Comparison of ENCODE assay signal across 7 cellular contexts in genomic region chr3:196193037-196193737, GRCh38. TPM values are rescaled to one million over a fixed set of nuclear protein-coding genes. Genes with fewer than 3 reads are reported as not detected.
A peak's percentile ranks its signal among the peaks of the same experiment; 100 is the strongest.
DNase-seq lines count a peak whose midpoint lies in the region; ATAC-seq, FAIRE-seq and TF ChIP-seq lines count a peak whose summit lies in the region.

No MANE protein-coding gene starts in this region.

- H3K4me1 Mint-ChIP-seq in CD8-positive, alpha-beta memory T cell, result peaks cover 16 to 41% (median 36%) of the 10 kb centered on the region in 3 donors
- H3K4me1 Mint-ChIP-seq in neural progenitor cell, result peaks cover 12% of the 10 kb centered on the region

- peaks cover 0 to 2% of the 10 kb centered on the region in 2 donors for H3K27me3 Mint-ChIP-seq in CD8-positive, alpha-beta memory T cell
- H3K27me3 Mint-ChIP-seq in neural progenitor cell (ENCODE audit: insufficient read depth, low read depth), result peaks cover 4% of the 10 kb centered on the region

- H3K9me3 Mint-ChIP-seq in CD8-positive, alpha-beta memory T cell, result no peaks in the 10 kb centered on the region
- H3K9me3 Mint-ChIP-seq in neural progenitor cell, result no peaks in the 10 kb centered on the region

- H3K9me3 ChIP-seq in CD8-positive, alpha-beta memory T cell (ENCODE audit: low read length), result no peaks in the 10 kb centered on the region
- H3K9me3 ChIP-seq in GM12878 (replicated peaks; ENCODE audit: control insufficient read depth, insufficient read depth, low read length) (no peaks in the 10 kb centered on the region), neural progenitor cell (ENCODE audit: low read depth) (no peaks in the 10 kb centered on the region), adrenal gland (replicated peaks in 1 of 3) (no peaks in the 10 kb centered on the region), aorta (ENCODE audit: control insufficient read depth, low read length) (no peaks in the 10 kb centered on the region)

- peak overlapping the region; percentile 67 for H3K4me2 ChIP-seq in GM12878 (ENCODE audit: control insufficient read depth, insufficient read depth)
- H3K4me2 ChIP-seq in neural progenitor cell, result no peak overlapping the region

- in situ Hi-C loops in GM12878 (cut with MboI), result loop anchor here (5.0 kb wide), 1 partner anchor 116 kb away; no protein-coding TSS in a partner anchor

- ATAC-seq in GM12878, result no peak
- no peak for ATAC-seq in aorta (ENCODE audit: low FRiP score)

- SMC1A ChIA-PET in GM12878 (lab: Charles Lee; ENCODE audit: uncharacterized antibody, unreplicated experiment), result interaction anchor here (0.5 to 9.7 kb wide), 11 partner anchors 12 to 320 kb away, joined by 3 to 151 read pairs (median 6); no protein-coding TSS in a partner anchor

- H3K27ac Mint-ChIP-seq in CD8-positive, alpha-beta memory T cell, result peak overlapping the region; percentile 61 to 98 (median 92)
- peak overlapping the region; percentile 42 for H3K27ac Mint-ChIP-seq in neural progenitor cell

- H3K36me3 ChIP-seq in CD8-positive, alpha-beta memory T cell (ENCODE audit: insufficient read depth, low read length), result no peaks in the 10 kb centered on the region
- H3K36me3 ChIP-seq in GM12878 (ENCODE audit: control insufficient read depth in 2 of 2, insufficient read depth in 2 of 2, low read length in 1 of 2), result no peaks in the 10 kb centered on the region
- H3K36me3 ChIP-seq in neural progenitor cell, result no peaks in the 10 kb centered on the region
- no peaks in the 10 kb centered on the region for H3K36me3 ChIP-seq in adrenal gland (replicated peaks in 1 of 2)
- H3K36me3 ChIP-seq in aorta (ENCODE audit: control insufficient read depth in 1 of 2, insufficient read depth in 2 of 2, low read length in 1 of 2), result no peaks in the 10 kb centered on the region

- H4K20me1 ChIP-seq in GM12878 (ENCODE audit: control insufficient read depth, insufficient read depth), result no peaks in the 10 kb centered on the region
- no peaks in the 10 kb centered on the region for H4K20me1 ChIP-seq in neural progenitor cell (ENCODE audit: low read depth)

- H3K36me3 Mint-ChIP-seq in CD8-positive, alpha-beta memory T cell, result no peaks in the 10 kb centered on the region
- H3K36me3 Mint-ChIP-seq in neural progenitor cell, result no peaks in the 10 kb centered on the region

- no peak for TF ChIP-seq RAD21 in GM12878 (IDR thresholded peaks at IDR 0.05; ENCODE audit: insufficient read depth, low read depth, low read length)

- H2AFZ ChIP-seq in GM12878 (ENCODE audit: control insufficient read depth, low read depth, low read length) (peak overlapping the region; percentile 61; the same call in 1 of the 2 replicates), neural progenitor cell (replicated peaks) (peak overlapping the region; percentile 79)

- no peaks in the 10 kb centered on the region for H3K27me3 ChIP-seq in CD8-positive, alpha-beta memory T cell (ENCODE audit: insufficient read depth, low read length, poor library complexity, severe bottlenecking)
- H3K27me3 ChIP-seq in GM12878 (replicated peaks in 1 of 2; ENCODE audit: control insufficient read depth in 2 of 2, insufficient read depth in 2 of 2, low read length in 1 of 2), result no peaks in the 10 kb centered on the region
- H3K27me3 ChIP-seq in neural progenitor cell, result no peaks in the 10 kb centered on the region
- H3K27me3 ChIP-seq in adrenal gland, result no peaks in the 10 kb centered on the region
- no peaks in the 10 kb centered on the region for H3K27me3 ChIP-seq in aorta (ENCODE audit: control insufficient read depth in 1 of 2, insufficient read depth in 2 of 2, low read length in 1 of 2)

- H3K9ac ChIP-seq in GM12878 (ENCODE audit: control insufficient read depth, insufficient read depth, low read length), result peak overlapping the region; percentile 66
- H3K9ac ChIP-seq in neural progenitor cell, result no peak overlapping the region

- RAD21 ChIA-PET in GM12878 (lab: Charles Lee; ENCODE audit: unreplicated experiment), result interaction anchor here (0.5 to 6.5 kb wide), 15 partner anchors 9 to 297 kb away, joined by 3 to 113 read pairs (median 8); no protein-coding TSS in a partner anchor

- no TSS peak for BruUV-seq in GM12878 (replicated peaks; lab: Mats Ljungman, UMichigan)

- no peak for TF ChIP-seq POLR2A in GM12878 (IDR thresholded peaks at IDR 0.05; ENCODE audit: low read depth, low read length)
- no peak for TF ChIP-seq POLR2A in adrenal gland (IDR thresholded peaks at IDR 0.05)

- no peak for FAIRE-seq in GM12878 (lab: Jason Lieb, UNC)

- DNase-seq in CD8-positive, alpha-beta memory T cell, result peak in 1 of 5 donors; percentile 50
- DNase-seq in HT-29 (ENCODE audit: low spot score) (peak; percentile 28), GM12878 (ENCODE audit: low read depth, low spot score) (no peak), neural progenitor cell (ENCODE audit: low spot score) (no peak), adrenal gland (no peak), aorta (no peak)
- DNase-seq in activated CD4-positive, CD25-positive, alpha-beta regulatory T cell treated with anti-CD3 and anti-CD28 coated beads, Interleukin-2, amount 50 U/mL, for 72 hours, result no peak

- intact Hi-C loops in GM12878 (cut with micrococcal nuclease; ENCODE audit: unreplicated experiment), result loop anchor here (10.0 kb wide), 1 partner anchor 288 kb away; the partner anchor contains the start of gene TNK2
- intact Hi-C loops in adrenal gland (cut with DNase I), result no loop called here
- intact Hi-C loops in aorta (cut with DNase I), result no loop called here

- peak overlapping the region; percentile 68 for H3K27ac ChIP-seq in CD8-positive, alpha-beta memory T cell (ENCODE audit: low read depth, low read length)
- H3K27ac ChIP-seq in GM12878 (ENCODE audit: control insufficient read depth, insufficient read depth), result peak overlapping the region; percentile 83
- H3K27ac ChIP-seq in neural progenitor cell, result no peak overlapping the region
- H3K27ac ChIP-seq in adrenal gland, result peak overlapping the region in 2 of 5 donors; percentile 0 to 24
- no peak overlapping the region for H3K27ac ChIP-seq in aorta (ENCODE audit: low read depth in 1 of 2, low read length in 2 of 2)

- peak overlapping the region; percentile 0 for H3K4me3 ChIP-seq in CD8-positive, alpha-beta memory T cell (ENCODE audit: low read length)
- H3K4me3 ChIP-seq in GM12878 (no peak overlapping the region), neural progenitor cell (no peak overlapping the region), adrenal gland (no peak overlapping the region), aorta (ENCODE audit: low read length in 2 of 2) (no peak overlapping the region)

- TF ChIP-seq CTCF in GM12878 (IDR thresholded peaks at IDR 0.05 in 2 of 3, conservative IDR thresholded peaks at IDR 0.05 in 1 of 3; ENCODE audit: control insufficient read depth in 2 of 3, extremely low read depth in 1 of 3, insufficient read depth in 1 of 3, low read depth in 3 of 3, low read length in 3 of 3), result no peak
- TF ChIP-seq CTCF in neural progenitor cell (IDR thresholded peaks at IDR 0.05), result no peak
- no peak for TF ChIP-seq CTCF in adrenal gland (IDR thresholded peaks at IDR 0.05)

- H3K79me2 ChIP-seq in GM12878 (ENCODE audit: control insufficient read depth, insufficient read depth, low read length) (no peaks in the 10 kb centered on the region), neural progenitor cell (ENCODE audit: low read depth) (no peaks in the 10 kb centered on the region)

- WGBS in GM12878 (ENCODE audit: insufficient coverage, insufficient replicate concordance, low lambda C conversion rate, missing lambda C conversion rate), result 34% methylated on average over 15 of the region's 15 CpGs
- WGBS in adrenal gland, 4 donors, result 57 to 66% (median 60%) methylated on average over 12 to 15 of the region's 15 CpGs
- 74 to 78% methylated on average over 15 of the region's 15 CpGs for WGBS in aorta, 2 donors

- TF ChIP-seq EP300 in GM12878 (IDR thresholded peaks at IDR 0.05; ENCODE audit: borderline replicate concordance in 1 of 2, control insufficient read depth in 1 of 2, low read depth in 2 of 2, low read length in 2 of 2), result no peak

- peaks cover 26% of the 10 kb centered on the region for H3K4me1 ChIP-seq in CD8-positive, alpha-beta memory T cell (ENCODE audit: insufficient read depth, low read length)
- peaks cover 44% of the 10 kb centered on the region for H3K4me1 ChIP-seq in GM12878 (ENCODE audit: control insufficient read depth, insufficient read depth, low read length)
- peaks cover 6% of the 10 kb centered on the region for H3K4me1 ChIP-seq in neural progenitor cell
- H3K4me1 ChIP-seq in adrenal gland (replicated peaks in 1 of 2), result peaks cover 0 to 13% of the 10 kb centered on the region in 2 donors
- H3K4me1 ChIP-seq in aorta (ENCODE audit: control insufficient read depth in 1 of 2, insufficient read depth in 2 of 2, low read length in 2 of 2), result no peaks in the 10 kb centered on the region

- no peaks in the 10 kb centered on the region for H3F3A ChIP-seq in neural progenitor cell (ENCODE audit: low read depth)

- peak overlapping the region in 3 of 7 donors; percentile 58 to 73 (median 66) for H3K4me3 Mint-ChIP-seq in CD8-positive, alpha-beta memory T cell
- no peak overlapping the region for H3K4me3 Mint-ChIP-seq in neural progenitor cell

- POLR2A ChIA-PET in CD8-positive, alpha-beta memory T cell (lab: Charles Lee), result interaction anchor here (0.6 to 4.0 kb wide), 4 partner anchors 13 to 239 kb away, joined by 3 to 18 read pairs (median 4); partner anchors contain the start of gene UBXN7
- POLR2A ChIA-PET in GM12878 (lab: Charles Lee), result interaction anchor here (0.5 to 6.1 kb wide), 9 partner anchors 13 to 216 kb away, joined by 3 to 61 read pairs (median 5); no protein-coding TSS in a partner anchor

- CTCF ChIA-PET in CD8-positive, alpha-beta memory T cell (lab: Charles Lee), result interaction anchor here (1.0 to 11.8 kb wide), 5 partner anchors 10 to 122 kb away, joined by 3 to 263 read pairs (median 5); no protein-coding TSS in a partner anchor
- CTCF ChIA-PET in GM12878 (lab: Yijun Ruan, JAX), result interaction anchor here (0.8 to 6.6 kb wide), 9 partner anchors 13 to 172 kb away, joined by 3 to 121 read pairs (median 6); no protein-coding TSS in a partner anchor

RNA-seq across cellular contexts. Expression of gene ZDHHC19, which starts 18.0 kb away (rescaled TPM):
- total RNA-seq in CD8-positive, alpha-beta memory T cell, result not detected
- polyA plus RNA-seq in CD8-positive, alpha-beta memory T cell, result not detected
- total RNA-seq in HT-29 (2014; rRNA removed; shearing (Covaris generic)), result not detected in 2 replicates
- not detected in 2 replicates for total RNA-seq in GM12878 (2013; cell fraction: nucleolus; rRNA removed)
- not detected in 2 replicates for total RNA-seq in GM12878 (2014; rRNA removed)
- total RNA-seq in GM12878 (2014; rRNA removed; fragmentation: Illumina TruSeq; extraction: Trizol), result not detected in 2 replicates
- total RNA-seq in GM12878 (2021), result not detected in 2 replicates
- not detected for polyA plus RNA-seq in GM12878 (2011; ENCODE audit: low read depth)
- not detected in 2 replicates for polyA plus RNA-seq in GM12878 (2011; rRNA removed)
- not detected in 2 replicates for polyA plus RNA-seq in GM12878 (2011; cell fraction: cytosol; rRNA removed)
- polyA plus RNA-seq in GM12878 (2011; cell fraction: nucleus; rRNA removed), result not detected in 2 replicates
- 0.17 TPM in 1 of 2 replicates, not detected in the other for polyA plus RNA-seq in GM12878 (2012)
- not detected in 2 replicates for polyA plus RNA-seq in GM12878 (2014; fragmentation: Illumina TruSeq; extraction: Trizol)
- under 1 TPM in 1 of 2 experiments, not detected in 1; 0.26 TPM for polyA plus RNA-seq in GM12878 (2014; fragmentation: Nextera tagmentation; extraction: Ambion mirVana)
- polyA plus RNA-seq in GM12878 (2014; rRNA removed), result not detected in 2 replicates
- not detected for polyA plus RNA-seq in GM12878 (2016; fragmentation: Nextera tagmentation; extraction: Ambion mirVana)
- polyA minus RNA-seq in GM12878 (2011; rRNA and poly(A)+ RNA removed), result not detected in 2 replicates
- not detected in 2 replicates for polyA minus RNA-seq in GM12878 (2011; cell fraction: cytosol; rRNA and poly(A)+ RNA removed)
- polyA minus RNA-seq in GM12878 (2011; cell fraction: nucleus; rRNA and poly(A)+ RNA removed), result not detected in 2 replicates
- total RNA-seq in neural progenitor cell (ENCODE audit: low replicate concordance), result not detected in 2 replicates
- 10 to 100 TPM in 3 of 8 donors, 1 to 10 TPM in 4, not detected in 1; 3.0 to 26.0 (median 5.0) TPM for total RNA-seq in adrenal gland
- 10 to 100 TPM in 1 of 3 donors, 1 to 10 TPM in 2; 5.9 to 59.2 (median 7.4) TPM for polyA plus RNA-seq in adrenal gland
- total RNA-seq in aorta, result under 1 TPM; 0.72 to 0.97 TPM
- not detected for polyA plus RNA-seq in aorta

RNA-seq across cellular contexts. Expression of gene SLC51A, which starts 23.1 kb away (rescaled TPM):
- not detected for total RNA-seq in CD8-positive, alpha-beta memory T cell
- polyA plus RNA-seq in CD8-positive, alpha-beta memory T cell, result 1.1 TPM
- 0.26 TPM in 1 of 2 replicates, not detected in the other for total RNA-seq in HT-29 (2014; rRNA removed; shearing (Covaris generic))
- total RNA-seq in GM12878 (2013; cell fraction: nucleolus; rRNA removed), result not detected in 2 replicates
- total RNA-seq in GM12878 (2014; rRNA removed), result not detected in 2 replicates
- total RNA-seq in GM12878 (2014; rRNA removed; fragmentation: Illumina TruSeq; extraction: Trizol), result 0.18 TPM in 1 of 2 replicates, not detected in the other
- not detected in 2 replicates for total RNA-seq in GM12878 (2021)
- polyA plus RNA-seq in GM12878 (2011; ENCODE audit: low read depth), result 0.62 TPM
- polyA plus RNA-seq in GM12878 (2011; rRNA removed), result not detected in 2 replicates
- polyA plus RNA-seq in GM12878 (2011; cell fraction: cytosol; rRNA removed), result not detected in 2 replicates
- polyA plus RNA-seq in GM12878 (2011; cell fraction: nucleus; rRNA removed), result not detected in 2 replicates
- polyA plus RNA-seq in GM12878 (2012), result 2.2 and 3.2 TPM in 2 replicates
- polyA plus RNA-seq in GM12878 (2014; fragmentation: Illumina TruSeq; extraction: Trizol), result not detected in 2 replicates
- 1 to 10 TPM in 1 of 2 experiments, under 1 TPM in 1; 0.99 to 2.1 TPM for polyA plus RNA-seq in GM12878 (2014; fragmentation: Nextera tagmentation; extraction: Ambion mirVana)
- not detected in 2 replicates for polyA plus RNA-seq in GM12878 (2014; rRNA removed)
- polyA plus RNA-seq in GM12878 (2016; fragmentation: Nextera tagmentation; extraction: Ambion mirVana), result 1 to 10 TPM; 2.2 to 3.9 TPM
- polyA minus RNA-seq in GM12878 (2011; rRNA and poly(A)+ RNA removed), result not detected in 2 replicates
- polyA minus RNA-seq in GM12878 (2011; cell fraction: cytosol; rRNA and poly(A)+ RNA removed), result not detected in 2 replicates
- not detected in 2 replicates for polyA minus RNA-seq in GM12878 (2011; cell fraction: nucleus; rRNA and poly(A)+ RNA removed)
- total RNA-seq in neural progenitor cell (ENCODE audit: low replicate concordance), result 0.28 TPM in 1 of 2 replicates, not detected in the other
- 10 to 100 TPM in 4 of 8 donors, 1 to 10 TPM in 4; 1.2 to 73.1 (median 10.4) TPM for total RNA-seq in adrenal gland
- polyA plus RNA-seq in adrenal gland, result 10 to 100 TPM in 2 of 3 donors, 1 to 10 TPM in 1; 3.7 to 45.5 (median 35.0) TPM
- total RNA-seq in aorta, result under 1 TPM in 1 of 2 donors, not detected in 1; 0.49 TPM
- polyA plus RNA-seq in aorta, result 10 to 100 TPM in 1 of 2 donors, not detected in 1; 10.6 TPM

Comparison
In these comparisons a context has a peak if more than half of its experiments do, and no peak if none do; other contexts are left out.
1. H3K27ac ChIP-seq: peak in CD8-positive, alpha-beta memory T cell (single experiment) and GM12878 (single experiment); none in neural progenitor cell (single experiment) and aorta (0 of 2).